In the genomic region with DNA sequence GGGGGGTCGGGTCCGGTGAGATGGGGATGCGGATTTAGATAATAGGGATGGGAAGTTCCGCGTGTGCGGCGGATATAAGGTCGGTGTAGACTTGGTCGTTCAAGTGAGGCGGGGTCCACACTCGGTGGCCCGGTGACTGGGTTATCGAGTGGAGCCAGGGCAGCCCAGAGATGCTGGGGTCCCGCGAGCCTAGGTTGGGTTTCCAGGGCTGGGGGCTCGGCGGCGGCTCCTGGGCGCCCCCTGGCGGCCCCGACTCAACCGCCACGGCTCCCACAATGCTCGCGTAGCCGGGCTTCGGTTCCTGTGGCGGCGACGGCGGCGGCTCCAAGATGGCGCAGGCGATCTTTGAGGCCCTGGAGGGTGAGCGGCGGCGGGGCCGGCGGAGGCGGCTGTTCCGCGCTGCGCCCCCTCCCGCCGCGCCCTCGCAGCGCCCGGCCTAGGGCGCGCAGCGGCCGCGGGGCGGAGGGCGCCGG, we compare ENCODE assay signal across 8 cellular contexts. TPM values are rescaled to one million over a fixed set of nuclear protein-coding genes. Genes with fewer than 3 reads are reported as not detected.
DNase-seq lines count a peak whose midpoint lies in the region; ATAC-seq lines count a peak whose summit lies in the region.

A gene (plus strand): TSS at position 304 of the 473 bp plus-strand sequence. CDS start 26 bp downstream, at position 330.

- H3K9ac ChIP-seq in BLaER1 = peak within 1 kb of the TSS; percentile 84

- H4K20me1 ChIP-seq in BLaER1 = no peaks in the 10 kb centered on the region

- peak; percentile 83 for ATAC-seq in HG03432 (IDR thresholded peaks at IDR 0.05; ENCODE audit: unreplicated experiment)

- peaks cover 13% of the 10 kb centered on the region for H3K9me3 ChIP-seq in BLaER1
- H3K9me3 ChIP-seq in mesodermal cell (ENCODE audit: control insufficient read depth, low read length) = peaks cover 14% of the 10 kb centered on the region

- POLR2A ChIA-PET in activated CD4-positive, alpha-beta T cell treated with anti-CD3 and anti-CD28 coated beads, Interleukin-2, amount 10 ng/mL, durations not matched to agents 7 days and 5 days (lab: Charles Lee) = interaction anchor here (0.7 to 1.8 kb wide), 3 partner anchors 12 to 127 kb away, joined by 3 to 4 read pairs (median 4); a partner anchor contains a TSS

- peaks cover 30% of the 10 kb centered on the region for H3K4me1 Mint-ChIP-seq in activated CD4-positive, alpha-beta T cell treated with anti-CD3 and anti-CD28 coated beads, Interleukin-2, amount 10 ng/mL, durations not matched to agents 7 days and 5 days

- H3K4me3 Mint-ChIP-seq in activated CD4-positive, alpha-beta T cell treated with anti-CD3 and anti-CD28 coated beads, Interleukin-2, amount 10 ng/mL, durations not matched to agents 7 days and 5 days = peak within 1 kb of the TSS; percentile 89

- peaks cover 16% of the 10 kb centered on the region for H3K36me3 Mint-ChIP-seq in activated CD4-positive, alpha-beta T cell treated with anti-CD3 and anti-CD28 coated beads, Interleukin-2, amount 10 ng/mL, durations not matched to agents 7 days and 5 days (ENCODE audit: low read depth)

- H3K9me3 Mint-ChIP-seq in activated CD4-positive, alpha-beta T cell treated with anti-CD3 and anti-CD28 coated beads, Interleukin-2, amount 10 ng/mL, durations not matched to agents 7 days and 5 days = peaks cover 10% of the 10 kb centered on the region

- H3K4me3 ChIP-seq in BLaER1 (peak within 1 kb of the TSS; percentile 72), mesodermal cell (ENCODE audit: extremely low read depth, insufficient read depth, low read length, poor library complexity, severe bottlenecking) (peak within 1 kb of the TSS; percentile 44)

- H3K27ac ChIP-seq in BLaER1 (peak within 1 kb of the TSS; percentile 82), mesodermal cell (ENCODE audit: low read depth, low read length, severe bottlenecking) (peak within 1 kb of the TSS; percentile 79)

- peak within 1 kb of the TSS; percentile 96 for H3K27ac Mint-ChIP-seq in activated CD4-positive, alpha-beta T cell treated with anti-CD3 and anti-CD28 coated beads, Interleukin-2, amount 10 ng/mL, durations not matched to agents 7 days and 5 days

- WGBS in mesodermal cell (ENCODE audit: insufficient coverage in 2 of 2), 2 experiments = 6 to 7% methylated on average over 35 to 53 of the region's 57 CpGs

- H3K4me2 ChIP-seq in BLaER1 = peak within 1 kb of the TSS; percentile 98

- H3K4me1 ChIP-seq in BLaER1 = peaks cover 23% of the 10 kb centered on the region
- H3K4me1 ChIP-seq in mesodermal cell (ENCODE audit: control insufficient read depth, insufficient read depth, low read length, poor library complexity, severe bottlenecking) = peaks cover 9% of the 10 kb centered on the region

- no peaks in the 10 kb centered on the region for H3K27me3 Mint-ChIP-seq in activated CD4-positive, alpha-beta T cell treated with anti-CD3 and anti-CD28 coated beads, Interleukin-2, amount 10 ng/mL, durations not matched to agents 7 days and 5 days

- no peaks in the 10 kb centered on the region for H3K27me3 ChIP-seq in BLaER1

- CTCF ChIA-PET in activated CD4-positive, alpha-beta T cell treated with anti-CD3 and anti-CD28 coated beads, Interleukin-2, amount 10 ng/mL, durations not matched to agents 7 days and 5 days (lab: Charles Lee) = interaction anchor here (1.0 to 3.2 kb wide), 7 partner anchors 8 to 63 kb away, joined by 3 to 12 read pairs (median 6); a partner anchor contains a TSS

- H3K36me3 ChIP-seq in BLaER1 (peaks cover 7% of the 10 kb centered on the region; the same call in 1 of the 2 replicates), mesodermal cell (ENCODE audit: control insufficient read depth, insufficient read depth, low read length) (no peaks in the 10 kb centered on the region)

- peak; percentile 43 for DNase-seq in GM19240 (ENCODE audit: insufficient read length, low spot score)
- DNase-seq in NCI-H524 treated with DMSO at 0.1 percent for 48 hours (lab: John Stamatoyannopoulos, UW) = peak; percentile 65
- peak; percentile 90 for DNase-seq in activated CD4-positive, alpha-beta T cell treated with anti-CD3 and anti-CD28 coated beads, Interleukin-2, amount 10 ng/mL, durations not matched to agents 7 days and 5 days
- DNase-seq in dermis microvascular lymphatic vessel endothelial cell (ENCODE audit: low read depth in 2 of 2) = peak; percentile 55 to 84
- peak; percentile 66 for DNase-seq in stimulated activated CD8-positive, alpha-beta memory T cell treated with anti-CD3 and anti-CD28 coated beads, Interleukin-15, amount 100 ng/mL, for 1 hour (ENCODE audit: low read depth)

RNA-seq across cellular contexts. Expression of the gene that starts here (rescaled TPM):
- total RNA-seq in activated CD4-positive, alpha-beta T cell treated with anti-CD3 and anti-CD28 coated beads, Interleukin-2, amount 10 ng/mL, durations not matched to agents 7 days and 5 days = 1 to 10 TPM; 5.5 to 5.8 TPM
- 0.77 and 1.4 TPM in 2 replicates for total RNA-seq in dermis microvascular lymphatic vessel endothelial cell
- 4.3 TPM for polyA plus RNA-seq in mesodermal cell (2013, experiment 1 of 2)
- 3.3 TPM for polyA plus RNA-seq in mesodermal cell (2013, experiment 2 of 2)

Comparison
In these comparisons a context has a peak if more than half of its experiments do, and no peak if none do; other contexts are left out.
1. Peak in every context shown above with its lines: DNase-seq, ATAC-seq, H3K4me3 ChIP-seq and H3K27ac ChIP-seq.